17 cellular contexts compared by ENCODE assay signal in genomic region chr3:108407858-108408257, GRCh38.
DNase-seq lines count a peak whose midpoint lies in the region; ATAC-seq and TF ChIP-seq lines count a peak whose summit lies in the region.
"Had no signal": no experiment of that assay in that cellular context is flagged by ENCODE, and none has a peak within 500 bp of the region (broad histone marks: within the 10 kb centered on the region; RNA-seq: fewer than 3 reads in every experiment).

No MANE protein-coding gene starts in this region.

- H3K4me3 ChIP-seq in mucosa of rectum (ENCODE audit: low read length in 2 of 2): peak overlapping the region in 1 of 2 donors; percentile 55
- H3K4me3 ChIP-seq: spleen, uterus had no signal

- H3K4me1 ChIP-seq in mucosa of rectum (ENCODE audit: control insufficient read depth in 2 of 2, insufficient read depth in 2 of 2, low read length in 2 of 2): peaks cover 19 to 54% of the 10 kb centered on the region in 2 donors
- H3K4me1 ChIP-seq: uterus had no signal

- peak; percentile 45 for ATAC-seq in GM18511 (IDR thresholded peaks at IDR 0.05; ENCODE audit: unreplicated experiment)
- no peak for ATAC-seq in effector memory CD8-positive, alpha-beta T cell (replicated peaks)
- ATAC-seq: natural killer cell; stimulated activated naive CD8-positive, alpha-beta T cell treated with anti-CD3 and anti-CD28 coated beads, Interleukin-15, Interleukin-2, amounts not matched to agents 100 U/mL and 50 U/mL, for 24 hours had no signal

- no peaks in the 10 kb centered on the region for H3K27me3 ChIP-seq in mucosa of rectum (ENCODE audit: control insufficient read depth in 2 of 2, insufficient read depth in 2 of 2, low read length in 2 of 2)
- H3K27me3 ChIP-seq: spleen, uterus had no signal

- no peaks in the 10 kb centered on the region for H3K36me3 ChIP-seq in mucosa of rectum (ENCODE audit: control insufficient read depth in 2 of 2, insufficient read depth in 2 of 2, low read length in 2 of 2)
- H3K36me3 ChIP-seq: spleen, uterus, WERI-Rb-1 had no signal

- peak overlapping the region; percentile 88 to 91 for H3K27ac ChIP-seq in mucosa of rectum (ENCODE audit: low read depth in 2 of 2, low read length in 2 of 2)
- H3K27ac ChIP-seq: uterus, WERI-Rb-1 had no signal

- no peaks in the 10 kb centered on the region for H3K9me3 Mint-ChIP-seq in CD14-positive monocyte
- no peaks in the 10 kb centered on the region for H3K9me3 Mint-ChIP-seq in effector memory CD8-positive, alpha-beta T cell
- H3K9me3 Mint-ChIP-seq: activated T-helper 2 cell treated with anti-CD3 and anti-CD28 coated beads, Interferon-gamma antibody, Interleukin-2, Interleukin-4, amounts not matched to agents 10 μg/mL and 5 μg/mL and 100 μg/mL, durations not matched to agents 14 hours and 24 hours and 36 hours; natural killer cell had no signal

- DNase-seq in NCI-H1105 (lab: John Stamatoyannopoulos, UW) (peak; percentile 56), SKM-1 (lab: John Stamatoyannopoulos, UW; ENCODE audit: unreplicated experiment) (peak; percentile 51), CD14-positive monocyte (ENCODE audit: low spot score) (no peak), cortex of kidney (lab: John Stamatoyannopoulos, UW) (no peak), RPMI8226 (no peak)
- no peak for DNase-seq in effector memory CD8-positive, alpha-beta T cell
- DNase-seq: activated CD8-positive, alpha-beta memory T cell treated with anti-CD3 and anti-CD28 coated beads for 24 hours; amygdala; GOT3; natural killer cell; spleen; stimulated activated naive CD8-positive, alpha-beta T cell treated with anti-CD3 and anti-CD28 coated beads, Interleukin-15, Interleukin-2, amounts not matched to agents 100 U/mL and 50 U/mL, for 24 hours; uterus; WERI-Rb-1 had no signal

- intact Hi-C loops in CD14-positive monocyte (cut with micrococcal nuclease): loop anchor here in 1 of 2 donors (5.0 kb wide), 1 partner anchor 316 kb away; the partner anchor contains the start of gene CD47

- H3K27ac Mint-ChIP-seq in CD14-positive monocyte: peak overlapping the region in 3 of 7 donors; percentile 17 to 78 (median 28)
- H3K27ac Mint-ChIP-seq in effector memory CD8-positive, alpha-beta T cell: no peak overlapping the region
- H3K27ac Mint-ChIP-seq: activated T-helper 2 cell treated with anti-CD3 and anti-CD28 coated beads, Interferon-gamma antibody, Interleukin-2, Interleukin-4, amounts not matched to agents 10 μg/mL and 5 μg/mL and 100 μg/mL, durations not matched to agents 14 hours and 24 hours and 36 hours had no signal

- peaks cover 30% of the 10 kb centered on the region for H3K4me1 Mint-ChIP-seq in CD14-positive monocyte
- no peaks in the 10 kb centered on the region for H3K4me1 Mint-ChIP-seq in effector memory CD8-positive, alpha-beta T cell (ENCODE audit: low read depth in 2 of 2)

- no peaks in the 10 kb centered on the region for H3K9me3 ChIP-seq in mucosa of rectum (ENCODE audit: control insufficient read depth in 2 of 2, low read length in 2 of 2)
- H3K9me3 ChIP-seq: spleen, uterus had no signal

- H3K4me3 Mint-ChIP-seq in CD14-positive monocyte: no peak overlapping the region
- no peak overlapping the region for H3K4me3 Mint-ChIP-seq in effector memory CD8-positive, alpha-beta T cell
- H3K4me3 Mint-ChIP-seq: natural killer cell had no signal

- H3K27me3 Mint-ChIP-seq in CD14-positive monocyte (ENCODE audit: low read depth in 3 of 3): no peaks in the 10 kb centered on the region
- H3K27me3 Mint-ChIP-seq in effector memory CD8-positive, alpha-beta T cell: peaks cover 0 to 10% of the 10 kb centered on the region in 2 donors

- peak overlapping the region; percentile 43 to 57 for H3K9ac ChIP-seq in mucosa of rectum (ENCODE audit: low read depth in 1 of 2, low read length in 2 of 2)

- no peaks in the 10 kb centered on the region for H3K36me3 Mint-ChIP-seq in CD14-positive monocyte
- peaks cover 2% of the 10 kb centered on the region for H3K36me3 Mint-ChIP-seq in effector memory CD8-positive, alpha-beta T cell (ENCODE audit: insufficient read depth)
- H3K36me3 Mint-ChIP-seq: natural killer cell had no signal

- TF ChIP-seq CTCF in CD14-positive monocyte (IDR thresholded peaks at IDR 0.05): no peak

Comparison
In these comparisons a context has a peak if more than half of its experiments do, and no peak if none do; other contexts are left out.
1. DNase-seq: peak in NCI-H1105 (single experiment) and SKM-1 (single experiment); none in CD14-positive monocyte (single experiment), cortex of kidney (single experiment), effector memory CD8-positive, alpha-beta T cell (0 of 3) and RPMI8226 (single experiment).